8 cellular contexts compared by ENCODE assay signal in genomic region chr1:162498442-162498785, GRCh38. TPM values are rescaled to one million over a fixed set of nuclear protein-coding genes. Genes with fewer than 3 reads are reported as not detected.
DNase-seq lines count a peak whose midpoint lies in the region; ATAC-seq and TF ChIP-seq lines count a peak whose summit lies in the region.

No MANE protein-coding gene starts in this region.

- no peak overlapping the region for H3K14ac ChIP-seq in mesenchymal stem cell (ENCODE audit: low read length in 2 of 2)

- no peak overlapping the region for H2BK15ac ChIP-seq in mesenchymal stem cell (ENCODE audit: low read depth, poor library complexity, severe bottlenecking)

- peaks cover 12% of the 10 kb centered on the region; the same call in 1 of the 2 replicates for H3K36me3 ChIP-seq in Loucy (ENCODE audit: insufficient read depth, low read length)
- peaks cover 10 to 36% of the 10 kb centered on the region in 2 experiments for H3K36me3 ChIP-seq in mesenchymal stem cell (ENCODE audit: control insufficient read depth in 1 of 2, insufficient read depth in 2 of 2, low read depth in 1 of 2, low read length in 2 of 2)

- H3K4ac ChIP-seq in mesenchymal stem cell (ENCODE audit: low read depth in 1 of 2, low read length in 2 of 2), result no peak overlapping the region

- H3K4me2 ChIP-seq in Loucy (ENCODE audit: low read depth, low read length, poor library complexity, severe bottlenecking) (peak overlapping the region; percentile 99), mesenchymal stem cell (ENCODE audit: low read length, poor library complexity, severe bottlenecking) (peak overlapping the region; percentile 61)

- no peak overlapping the region for H3K23ac ChIP-seq in mesenchymal stem cell (ENCODE audit: low read length in 2 of 2)

- peak overlapping the region; percentile 78 to 97 (median 94) for H3K27ac Mint-ChIP-seq in brain

- DNase-seq in mesenchymal stem cell (peak; percentile 38), NCI-H1417 (lab: John Stamatoyannopoulos, UW) (no peak), NCI-H128 (lab: John Stamatoyannopoulos, UW; ENCODE audit: unreplicated experiment) (no peak)
- DNase-seq in activated CD4-positive, alpha-beta T cell treated with anti-CD3 and anti-CD28 coated beads for 4 hours, result no peak

- no peak overlapping the region for H2AK5ac ChIP-seq in mesenchymal stem cell (ENCODE audit: low read length, severe bottlenecking)

- peaks cover 49% of the 10 kb centered on the region for H4K20me1 ChIP-seq in Loucy (ENCODE audit: insufficient read depth, low read length, poor library complexity, severe bottlenecking)

- H4K8ac ChIP-seq in mesenchymal stem cell (ENCODE audit: low read length), result no peak overlapping the region

- H3K4me1 ChIP-seq in Loucy (ENCODE audit: insufficient read depth, low read length, poor library complexity, severe bottlenecking) (peaks cover 52% of the 10 kb centered on the region), mesenchymal stem cell (ENCODE audit: control insufficient read depth, insufficient read depth, low read depth, low read length) (peaks cover 3% of the 10 kb centered on the region)

- H3K9me3 ChIP-seq in Loucy (ENCODE audit: insufficient read depth, low read depth, low read length), result no peaks in the 10 kb centered on the region
- no peaks in the 10 kb centered on the region for H3K9me3 ChIP-seq in mesenchymal stem cell (ENCODE audit: control insufficient read depth, low read length)

- peaks cover 46% of the 10 kb centered on the region for H3K4me1 Mint-ChIP-seq in brain

- no peak overlapping the region for H4K91ac ChIP-seq in mesenchymal stem cell (ENCODE audit: low read length)

- no peak overlapping the region for H2BK12ac ChIP-seq in mesenchymal stem cell (ENCODE audit: low read length in 2 of 2)

- no peaks in the 10 kb centered on the region for H3F3A ChIP-seq in Loucy (ENCODE audit: low read depth)

- H3K79me1 ChIP-seq in mesenchymal stem cell (replicated peaks; ENCODE audit: low read length, poor library complexity, severe bottlenecking), result peaks cover 8% of the 10 kb centered on the region

- H3K9me3 Mint-ChIP-seq in brain, result peaks cover 0 to 5% (median 4%) of the 10 kb centered on the region in 5 experiments

- H3K27ac ChIP-seq in mesenchymal stem cell (ENCODE audit: low read length, poor library complexity, severe bottlenecking), result no peak overlapping the region

- TF ChIP-seq CTCF in Loucy (conservative IDR thresholded peaks at IDR 0.05; ENCODE audit: low read length), result no peak
- TF ChIP-seq CTCF in brain (conservative IDR thresholded peaks at IDR 0.05), result no peak

- H2BK5ac ChIP-seq in mesenchymal stem cell (ENCODE audit: low read depth, low read length, poor library complexity, severe bottlenecking), result no peak overlapping the region

- peak overlapping the region; percentile 92 for H3K9ac ChIP-seq in Loucy (ENCODE audit: low read depth, low read length, poor library complexity, severe bottlenecking)
- peak overlapping the region; percentile 96 for H3K9ac ChIP-seq in mesenchymal stem cell (ENCODE audit: low read length)

- H2AFZ ChIP-seq in Loucy (ENCODE audit: low read length) (peak overlapping the region; percentile 100), mesenchymal stem cell (ENCODE audit: low read depth, low read length) (peak overlapping the region; percentile 0)

- peaks cover 62% of the 10 kb centered on the region for H3K79me2 ChIP-seq in Loucy (ENCODE audit: insufficient read depth, low read length)

- 9% methylated on average over 5 of the region's 7 CpGs for WGBS in mesenchymal stem cell

- H3K27me3 Mint-ChIP-seq in brain, result peaks cover 17% of the 10 kb centered on the region

- H2BK120ac ChIP-seq in mesenchymal stem cell (ENCODE audit: low read depth, low read length), result no peak overlapping the region

- no peaks in the 10 kb centered on the region for H3K9me2 ChIP-seq in Loucy (replicated peaks; ENCODE audit: low read depth, low read length)

- H3K4me3 Mint-ChIP-seq in brain, result peak overlapping the region; percentile 91 to 99 (median 95)

- ATAC-seq in GM21717 (IDR thresholded peaks at IDR 0.05; ENCODE audit: unreplicated experiment), result peak; percentile 28

- peaks cover 24% of the 10 kb centered on the region for H3K36me3 Mint-ChIP-seq in brain

- H3K18ac ChIP-seq in mesenchymal stem cell (ENCODE audit: low read depth in 1 of 2, low read length in 2 of 2), result no peak overlapping the region

- H3K4me3 ChIP-seq in GM08714 (ENCODE audit: low read length) (peak overlapping the region; percentile 96), Loucy (ENCODE audit: low read length, poor library complexity, severe bottlenecking) (peak overlapping the region; percentile 97), mesenchymal stem cell (ENCODE audit: insufficient read depth in 1 of 2, low read depth in 1 of 2, low read length in 2 of 2) (peak overlapping the region; percentile 94 to 100)

- H3K27me3 ChIP-seq in Loucy (ENCODE audit: insufficient read depth, low read length, poor library complexity, severe bottlenecking) (peaks cover 9% of the 10 kb centered on the region), mesenchymal stem cell (ENCODE audit: control insufficient read depth in 1 of 2, insufficient read depth in 1 of 2, low read length in 2 of 2) (peaks cover 0 to 2% of the 10 kb centered on the region in 2 experiments)

RNA-seq across cellular contexts. Expression of gene UHMK1, which starts 0.8 kb away (rescaled TPM):
- polyA plus RNA-seq in brain (ENCODE audit: insufficient read depth, low read depth, low replicate concordance), result 19.4 TPM
- polyA plus RNA-seq in mesenchymal stem cell (2013, experiment 1 of 2), result 15.3 TPM
- polyA plus RNA-seq in mesenchymal stem cell (2013, experiment 2 of 2), result 15.3 TPM
